Comparison of ENCODE assay signal across 8 cellular contexts in the genomic region with DNA sequence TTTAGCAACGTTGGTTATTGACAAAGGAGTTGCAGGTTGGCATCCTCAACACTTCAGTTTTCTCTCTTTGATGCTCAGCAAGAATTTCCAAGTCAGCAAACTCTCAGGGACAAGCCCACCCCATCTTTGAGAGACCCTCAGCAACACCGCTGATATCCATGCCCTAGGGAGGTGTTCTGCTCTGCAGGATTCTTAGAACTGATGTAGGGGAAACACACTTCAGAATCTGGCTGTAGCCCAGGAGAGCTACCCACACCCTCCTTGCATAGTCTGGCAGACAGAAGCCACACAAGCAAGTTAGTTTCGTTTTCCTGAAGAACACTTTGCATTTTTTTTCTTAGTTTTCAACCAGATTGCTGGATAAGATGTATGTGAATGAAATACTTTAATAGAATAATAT. TPM values are rescaled to one million over a fixed set of nuclear protein-coding genes. Genes with fewer than 3 reads are reported as not detected.
DNase-seq lines count a peak whose midpoint lies in the region; ATAC-seq and TF ChIP-seq lines count a peak whose summit lies in the region.

No MANE protein-coding gene starts in this region.

- peaks cover 2% of the 10 kb centered on the region for H3K27me3 Mint-ChIP-seq in glutamatergic neuron (ENCODE audit: unreplicated experiment)

- H3K27ac Mint-ChIP-seq in glutamatergic neuron (ENCODE audit: unreplicated experiment), result no peak overlapping the region

- H3K4me1 Mint-ChIP-seq in glutamatergic neuron (ENCODE audit: low read depth, unreplicated experiment), result no peaks in the 10 kb centered on the region

- DNase-seq in DMS153 (lab: John Stamatoyannopoulos, UW), result peak; percentile 7
- no peak for DNase-seq in DMS153 treated with DMSO at 0.1 percent for 48 hours (lab: John Stamatoyannopoulos, UW; ENCODE audit: unreplicated experiment)
- DNase-seq in NOMO-1 (lab: John Stamatoyannopoulos, UW; ENCODE audit: unreplicated experiment in 2 of 2), result peak; percentile 77 to 81
- DNase-seq in activated effector memory CD4-positive, alpha-beta T cell treated with anti-CD3 and anti-CD28 coated beads, Interleukin-2, amount 50 U/mL, for 16 hours, result peak; percentile 76
- DNase-seq in left cardiac atrium, result peak; percentile 30
- DNase-seq in stimulated activated CD4-positive, alpha-beta T cell treated with anti-CD3 and anti-CD28 coated beads, Interleukin-15, amount 100 ng/mL, for 48 hours (ENCODE audit: low read depth in 2 of 2), result peak; percentile 4 to 8
- no peak for DNase-seq in glutamatergic neuron

- no peak for TF ChIP-seq CTCF in glutamatergic neuron (IDR thresholded peaks at IDR 0.05; ENCODE audit: partially characterized antibody, unreplicated experiment)

- ATAC-seq in HG02798 (IDR thresholded peaks at IDR 0.05; ENCODE audit: poor library complexity, unreplicated experiment) (peak; percentile 86), left cardiac atrium (peak; percentile 79 to 90)

- H3K4me3 Mint-ChIP-seq in glutamatergic neuron (ENCODE audit: unreplicated experiment), result no peak overlapping the region

- H3K9me3 Mint-ChIP-seq in glutamatergic neuron (ENCODE audit: unreplicated experiment), result no peaks in the 10 kb centered on the region

- H3K36me3 Mint-ChIP-seq in glutamatergic neuron (ENCODE audit: unreplicated experiment), result no peaks in the 10 kb centered on the region

- intact Hi-C loops in left cardiac atrium (cut with DNase I), result no loop called here

RNA-seq across cellular contexts. Expression of a gene that starts 0.8 kb away (rescaled TPM):
- total RNA-seq in left cardiac atrium (1 to 10 TPM; 5.9 to 9.1 TPM), glutamatergic neuron (ENCODE audit: unreplicated experiment) (not detected)

RNA-seq across cellular contexts. Expression of a gene that starts 29.6 kb away (rescaled TPM):
- total RNA-seq in left cardiac atrium (1 to 10 TPM; 4.1 to 5.5 TPM), glutamatergic neuron (ENCODE audit: unreplicated experiment) (not detected)

Comparison
In these comparisons a context has a peak if more than half of its experiments do, and no peak if none do; other contexts are left out.
1. DNase-seq: peak in DMS153 (single experiment), NOMO-1 (2 of 2), activated effector memory CD4-positive, alpha-beta T cell treated with anti-CD3 and anti-CD28 coated beads, Interleukin-2, amount 50 U/mL, for 16 hours (single experiment), left cardiac atrium (single experiment) and stimulated activated CD4-positive, alpha-beta T cell treated with anti-CD3 and anti-CD28 coated beads, Interleukin-15, amount 100 ng/mL, for 48 hours (2 of 2); none in DMS153 treated with DMSO at 0.1 percent for 48 hours (single experiment) and glutamatergic neuron (single experiment).